Comparison of ENCODE assay signal across 20 cellular contexts in the genomic region with DNA sequence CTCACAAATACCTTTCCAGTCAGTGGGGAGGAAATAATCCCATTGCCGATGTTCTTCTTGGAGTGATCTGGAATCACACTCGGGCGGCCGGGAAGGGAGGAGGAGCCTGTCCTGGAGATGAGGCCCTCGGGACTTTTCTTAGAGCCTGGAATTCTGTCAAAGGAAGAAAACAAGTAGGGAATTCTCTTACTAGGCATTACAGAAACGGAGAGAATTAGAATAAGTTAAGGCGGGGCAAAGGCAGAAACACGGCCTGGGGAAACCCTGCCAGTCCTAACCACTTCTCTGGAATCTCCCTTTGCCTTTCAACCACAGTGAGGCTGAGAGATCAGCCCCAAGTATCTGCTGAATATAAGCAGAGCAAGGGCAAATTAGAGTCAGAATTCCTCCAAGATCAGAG. TPM values are rescaled to one million over a fixed set of nuclear protein-coding genes. Genes with fewer than 3 reads are reported as not detected.
DNase-seq lines count a peak whose midpoint lies in the region; ATAC-seq and TF ChIP-seq lines count a peak whose summit lies in the region.
"Had no signal": no experiment of that assay in that cellular context is flagged by ENCODE, and none has a peak within 500 bp of the region (broad histone marks: within the 10 kb centered on the region; RNA-seq: fewer than 3 reads in every experiment).

No MANE protein-coding gene starts in this region.

- no peaks in the 10 kb centered on the region for H3K27me3 Mint-ChIP-seq in activated T-cell treated with anti-CD3 and anti-CD28 coated beads, Interleukin-2, amount 50 U/mL, for 72 hours (ENCODE audit: low read depth)
- H3K27me3 Mint-ChIP-seq: brain had no signal

- peak in 1 of 2 donors; percentile 59 for TF ChIP-seq EP300 in tibial nerve (IDR thresholded peaks at IDR 0.05)

- in situ Hi-C loops in HAP-1 (cut with MboI; ENCODE audit: low sequenced_read_pairs): no loop called here

- H3K36me3 Mint-ChIP-seq in activated T-cell treated with anti-CD3 and anti-CD28 coated beads, Interleukin-2, amount 50 U/mL, for 72 hours (ENCODE audit: insufficient read depth in 2 of 2): peaks cover 11 to 36% of the 10 kb centered on the region in 2 donors

- H3K9me3 Mint-ChIP-seq in activated T-cell treated with anti-CD3 and anti-CD28 coated beads, Interleukin-2, amount 50 U/mL, for 72 hours: no peaks in the 10 kb centered on the region
- H3K9me3 Mint-ChIP-seq: brain had no signal

- H3K4me1 ChIP-seq in adipocyte (ENCODE audit: control insufficient read depth, insufficient read depth, low read length): peaks cover 10% of the 10 kb centered on the region
- peaks cover 0 to 18% (median 6%) of the 10 kb centered on the region in 4 donors for H3K4me1 ChIP-seq in tibial nerve
- peaks cover 4% of the 10 kb centered on the region for H3K4me1 ChIP-seq in HAP-1

- peak overlapping the region in 3 of 4 donors; percentile 21 to 78 (median 26) for H3K27ac ChIP-seq in tibial nerve
- H3K27ac ChIP-seq: C4-2B had no signal

- intact Hi-C loops in left ventricle myocardium superior (cut with micrococcal nuclease): no loop called here

- ATAC-seq in activated T-cell treated with anti-CD3 and anti-CD28 coated beads, Interleukin-2, amount 50 U/mL, for 72 hours (replicated peaks in 1 of 2): no peak
- ATAC-seq in left ventricle myocardium superior (peak; percentile 73), GM19455 (IDR thresholded peaks at IDR 0.05; ENCODE audit: unreplicated experiment) (no peak)

- H3K27ac Mint-ChIP-seq in activated T-cell treated with anti-CD3 and anti-CD28 coated beads, Interleukin-2, amount 50 U/mL, for 72 hours: peak overlapping the region; percentile 67
- H3K27ac Mint-ChIP-seq: brain had no signal

- peaks cover 34% of the 10 kb centered on the region for H3K4me1 Mint-ChIP-seq in activated T-cell treated with anti-CD3 and anti-CD28 coated beads, Interleukin-2, amount 50 U/mL, for 72 hours (ENCODE audit: low read depth)
- H3K4me1 Mint-ChIP-seq: brain had no signal

- H3K27me3 ChIP-seq in adipocyte (replicated peaks; ENCODE audit: control insufficient read depth, insufficient read depth, low read length) (no peaks in the 10 kb centered on the region), tibial nerve (no peaks in the 10 kb centered on the region), HAP-1 (ENCODE audit: low read depth) (no peaks in the 10 kb centered on the region)
- H3K27me3 ChIP-seq: sigmoid colon had no signal

- no peak for TF ChIP-seq CTCF in tibial nerve (IDR thresholded peaks at IDR 0.05)

- 27 to 40% methylated on average over 8 of the region's 8 CpGs for WGBS in tibial nerve, 2 donors

- H3K4me3 Mint-ChIP-seq in activated T-cell treated with anti-CD3 and anti-CD28 coated beads, Interleukin-2, amount 50 U/mL, for 72 hours: peak overlapping the region in 1 of 2 donors; percentile 39
- H3K4me3 Mint-ChIP-seq: brain had no signal

- H3K4me3 ChIP-seq in adipocyte (ENCODE audit: low read length): no peak overlapping the region
- no peak overlapping the region for H3K4me3 ChIP-seq in tibial nerve
- no peak overlapping the region for H3K4me3 ChIP-seq in HAP-1
- H3K4me3 ChIP-seq: sigmoid colon had no signal

- H3K9me3 ChIP-seq in adipocyte (ENCODE audit: control insufficient read depth, low read length) (no peaks in the 10 kb centered on the region), tibial nerve (no peaks in the 10 kb centered on the region), HAP-1 (no peaks in the 10 kb centered on the region)
- H3K9me3 ChIP-seq: sigmoid colon had no signal

- H3K9ac ChIP-seq in adipocyte (ENCODE audit: low read length): peak overlapping the region; percentile 57

- H3K36me3 ChIP-seq in adipocyte (ENCODE audit: control insufficient read depth, insufficient read depth, low read length, severe bottlenecking) (peaks cover 89% of the 10 kb centered on the region), tibial nerve (peaks cover 0 to 98% (median 27%) of the 10 kb centered on the region in 3 donors), HAP-1 (replicated peaks) (peaks cover 94% of the 10 kb centered on the region)

- DNase-seq in activated T-cell treated with anti-CD3 and anti-CD28 coated beads, Interleukin-2, amount 50 U/mL, for 72 hours: no peak
- DNase-seq in activated T-cell treated with anti-CD3 and anti-CD28 coated beads, Interleukin-2, amount 50 U/mL, for 1 hour: no peak
- DNase-seq in adipocyte (ENCODE audit: low read depth) (no peak), left ventricle myocardium superior (peak; percentile 53), tibial nerve (ENCODE audit: low spot score in 2 of 2) (peak; percentile 45 to 61), HAP-1 (ENCODE audit: low spot score in 2 of 2) (no peak), germinal center (ENCODE audit: low spot score) (no peak)
- DNase-seq: activated gamma-delta T cell; DMS79; NCI-H2081 treated with DMSO at 0.1 percent for 48 hours; NCI-H526 treated with DMSO at 0.1 percent for 48 hours; occipital lobe; OCI-M1; sigmoid colon; stimulated activated CD4-positive, alpha-beta T cell treated with anti-CD3 and anti-CD28 coated beads, Interleukin-4, amount 100 ng/mL, for 24 hours; stimulated activated CD8-positive, alpha-beta memory T cell treated with anti-CD3 and anti-CD28 coated beads, Interleukin-4, amount 100 ng/mL, for 48 hours; trophoblast cell had no signal

- TF ChIP-seq POLR2A in tibial nerve (IDR thresholded peaks at IDR 0.05): no peak

RNA-seq across cellular contexts. Expression of gene USP36, which starts 27.8 kb away (rescaled TPM):
- total RNA-seq in activated T-cell treated with anti-CD3 and anti-CD28 coated beads, Interleukin-2, amount 50 U/mL, for 72 hours: 100 to 1,000 TPM; 113 to 124 TPM
- total RNA-seq in left ventricle myocardium superior (24.7 TPM), tibial nerve (10 to 100 TPM; 50.9 to 64.9 (median 59.9) TPM)

RNA-seq across cellular contexts. Expression of gene CYTH1, which starts 30.8 kb away (rescaled TPM):
- 100 to 1,000 TPM; 163 to 204 TPM for total RNA-seq in activated T-cell treated with anti-CD3 and anti-CD28 coated beads, Interleukin-2, amount 50 U/mL, for 72 hours
- total RNA-seq in left ventricle myocardium superior (38.0 TPM), tibial nerve (10 to 100 TPM; 53.1 to 81.0 (median 63.8) TPM)

Comparison
In these comparisons a context has a peak if more than half of its experiments do, and no peak if none do; other contexts are left out.
1. DNase-seq: peak in left ventricle myocardium superior (single experiment) and tibial nerve (2 of 2); none in activated T-cell treated with anti-CD3 and anti-CD28 coated beads, Interleukin-2, amount 50 U/mL, for 72 hours (0 of 2), activated T-cell treated with anti-CD3 and anti-CD28 coated beads, Interleukin-2, amount 50 U/mL, for 1 hour (single experiment), adipocyte (single experiment), HAP-1 (0 of 2) and germinal center (single experiment).